8 cellular contexts compared by ENCODE assay signal in the genomic region with DNA sequence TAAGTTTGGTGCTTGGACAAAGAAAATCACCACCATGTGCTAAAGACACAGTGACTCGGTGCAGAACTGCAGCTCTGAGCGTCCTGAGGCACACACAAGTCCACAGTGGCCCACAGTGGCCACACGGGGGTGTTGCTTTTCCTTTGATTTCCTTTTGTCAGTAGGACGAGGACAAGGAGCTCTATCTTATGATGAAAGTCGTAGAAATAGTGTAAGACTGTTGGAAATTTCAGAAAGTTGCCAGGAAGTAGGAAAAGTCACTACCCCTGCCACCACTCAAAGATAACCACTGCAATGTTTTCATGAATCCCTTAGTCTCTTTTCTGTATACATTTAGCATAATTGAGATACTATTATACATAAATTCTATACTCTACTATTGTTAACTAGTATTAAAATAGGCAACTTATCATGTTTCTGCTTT.
DNase-seq lines count a peak whose midpoint lies in the region; ATAC-seq and TF ChIP-seq lines count a peak whose summit lies in the region.

No MANE protein-coding gene starts in this region.

- intact Hi-C loops in activated T-helper 2 cell treated with anti-CD3 and anti-CD28 coated beads, Interferon-gamma antibody, Interleukin-2, Interleukin-4, amounts not matched to agents 10 μg/mL and 5 μg/mL and 100 μg/mL, durations not matched to agents 14 hours and 24 hours and 36 hours (cut with micrococcal nuclease), result no loop called here

- no peak for ATAC-seq in effector memory CD8-positive, alpha-beta T cell (replicated peaks)

- H3K4me1 Mint-ChIP-seq in brain, result peaks cover 5% of the 10 kb centered on the region
- no peaks in the 10 kb centered on the region for H3K4me1 Mint-ChIP-seq in effector memory CD8-positive, alpha-beta T cell (ENCODE audit: low read depth in 2 of 2)
- no peaks in the 10 kb centered on the region for H3K4me1 Mint-ChIP-seq in activated T-helper 2 cell treated with anti-CD3 and anti-CD28 coated beads, Interferon-gamma antibody, Interleukin-2, Interleukin-4, amounts not matched to agents 10 μg/mL and 5 μg/mL and 100 μg/mL, durations not matched to agents 14 hours and 24 hours and 36 hours (ENCODE audit: low read depth)
- H3K4me1 Mint-ChIP-seq in activated CD4-positive, alpha-beta T cell treated with anti-CD3 and anti-CD28 coated beads, Interleukin-2, amount 10 ng/mL, durations not matched to agents 7 days and 5 days, result no peaks in the 10 kb centered on the region

- H3K27me3 ChIP-seq in GM06990 (replicated peaks; ENCODE audit: control insufficient read depth, insufficient read depth, low read length), result no peaks in the 10 kb centered on the region

- CTCF ChIA-PET in activated CD4-positive, alpha-beta T cell treated with anti-CD3 and anti-CD28 coated beads, Interleukin-2, amount 10 ng/mL, durations not matched to agents 7 days and 5 days (lab: Charles Lee), result no interaction called here

- POLR2A ChIA-PET in activated CD4-positive, alpha-beta T cell treated with anti-CD3 and anti-CD28 coated beads, Interleukin-2, amount 10 ng/mL, durations not matched to agents 7 days and 5 days (lab: Charles Lee), result no interaction called here

- H3K27me3 Mint-ChIP-seq in brain, result no peaks in the 10 kb centered on the region
- no peaks in the 10 kb centered on the region for H3K27me3 Mint-ChIP-seq in effector memory CD8-positive, alpha-beta T cell
- H3K27me3 Mint-ChIP-seq in activated T-helper 2 cell treated with anti-CD3 and anti-CD28 coated beads, Interferon-gamma antibody, Interleukin-2, Interleukin-4, amounts not matched to agents 10 μg/mL and 5 μg/mL and 100 μg/mL, durations not matched to agents 14 hours and 24 hours and 36 hours (ENCODE audit: low read depth), result no peaks in the 10 kb centered on the region
- H3K27me3 Mint-ChIP-seq in activated CD4-positive, alpha-beta T cell treated with anti-CD3 and anti-CD28 coated beads, Interleukin-2, amount 10 ng/mL, durations not matched to agents 7 days and 5 days, result no peaks in the 10 kb centered on the region

- no peaks in the 10 kb centered on the region for H3K9me3 Mint-ChIP-seq in brain
- H3K9me3 Mint-ChIP-seq in effector memory CD8-positive, alpha-beta T cell, result peaks cover 0 to 7% of the 10 kb centered on the region in 2 donors
- H3K9me3 Mint-ChIP-seq in activated T-helper 2 cell treated with anti-CD3 and anti-CD28 coated beads, Interferon-gamma antibody, Interleukin-2, Interleukin-4, amounts not matched to agents 10 μg/mL and 5 μg/mL and 100 μg/mL, durations not matched to agents 14 hours and 24 hours and 36 hours, result no peaks in the 10 kb centered on the region
- H3K9me3 Mint-ChIP-seq in activated CD4-positive, alpha-beta T cell treated with anti-CD3 and anti-CD28 coated beads, Interleukin-2, amount 10 ng/mL, durations not matched to agents 7 days and 5 days, result no peaks in the 10 kb centered on the region

- peaks cover 14% of the 10 kb centered on the region for H3K36me3 Mint-ChIP-seq in brain
- H3K36me3 Mint-ChIP-seq in effector memory CD8-positive, alpha-beta T cell (ENCODE audit: insufficient read depth), result no peaks in the 10 kb centered on the region
- H3K36me3 Mint-ChIP-seq in activated T-helper 2 cell treated with anti-CD3 and anti-CD28 coated beads, Interferon-gamma antibody, Interleukin-2, Interleukin-4, amounts not matched to agents 10 μg/mL and 5 μg/mL and 100 μg/mL, durations not matched to agents 14 hours and 24 hours and 36 hours (ENCODE audit: low read depth), result no peaks in the 10 kb centered on the region
- H3K36me3 Mint-ChIP-seq in activated CD4-positive, alpha-beta T cell treated with anti-CD3 and anti-CD28 coated beads, Interleukin-2, amount 10 ng/mL, durations not matched to agents 7 days and 5 days (ENCODE audit: low read depth), result no peaks in the 10 kb centered on the region

- TF ChIP-seq CTCF in GM06990 (IDR thresholded peaks at IDR 0.05; ENCODE audit: insufficient read depth, low read length, poor library complexity, severe bottlenecking) (peak; percentile 61), brain (conservative IDR thresholded peaks at IDR 0.05) (peak; percentile 69 to 76)

- H3K27ac Mint-ChIP-seq in brain, result peak overlapping the region in 3 of 5 experiments; percentile 18 to 62 (median 34)
- no peak overlapping the region for H3K27ac Mint-ChIP-seq in effector memory CD8-positive, alpha-beta T cell
- no peak overlapping the region for H3K27ac Mint-ChIP-seq in activated T-helper 2 cell treated with anti-CD3 and anti-CD28 coated beads, Interferon-gamma antibody, Interleukin-2, Interleukin-4, amounts not matched to agents 10 μg/mL and 5 μg/mL and 100 μg/mL, durations not matched to agents 14 hours and 24 hours and 36 hours
- no peak overlapping the region for H3K27ac Mint-ChIP-seq in activated CD4-positive, alpha-beta T cell treated with anti-CD3 and anti-CD28 coated beads, Interleukin-2, amount 10 ng/mL, durations not matched to agents 7 days and 5 days

- no peak overlapping the region for H3K4me3 Mint-ChIP-seq in brain
- no peak overlapping the region for H3K4me3 Mint-ChIP-seq in effector memory CD8-positive, alpha-beta T cell
- no peak overlapping the region for H3K4me3 Mint-ChIP-seq in activated T-helper 2 cell treated with anti-CD3 and anti-CD28 coated beads, Interferon-gamma antibody, Interleukin-2, Interleukin-4, amounts not matched to agents 10 μg/mL and 5 μg/mL and 100 μg/mL, durations not matched to agents 14 hours and 24 hours and 36 hours (ENCODE audit: low read depth)
- H3K4me3 Mint-ChIP-seq in activated CD4-positive, alpha-beta T cell treated with anti-CD3 and anti-CD28 coated beads, Interleukin-2, amount 10 ng/mL, durations not matched to agents 7 days and 5 days, result no peak overlapping the region

- DNase-seq in GM06990 (ENCODE audit: extremely low read depth, insufficient read length) (no peak), MV-4-11 (lab: John Stamatoyannopoulos, UW) (peak; percentile 38), iris pigment epithelial cell (ENCODE audit: low read depth) (peak; percentile 82), superior temporal gyrus (ENCODE audit: extremely low spot score) (peak; percentile 81)
- DNase-seq in effector memory CD8-positive, alpha-beta T cell, result no peak
- DNase-seq in activated T-helper 2 cell treated with anti-CD3 and anti-CD28 coated beads, Interferon-gamma antibody, Interleukin-2, Interleukin-4, amounts not matched to agents 10 μg/mL and 5 μg/mL and 100 μg/mL, durations not matched to agents 14 hours and 24 hours and 36 hours (ENCODE audit: low spot score), result no peak
- no peak for DNase-seq in activated CD4-positive, alpha-beta T cell treated with anti-CD3 and anti-CD28 coated beads, Interleukin-2, amount 10 ng/mL, durations not matched to agents 7 days and 5 days

- no peak overlapping the region for H3K4me3 ChIP-seq in GM06990 (replicated peaks; ENCODE audit: low read depth, low read length)

- peaks cover 1% of the 10 kb centered on the region; the same call in 1 of the 2 replicates for H3K36me3 ChIP-seq in GM06990 (ENCODE audit: control insufficient read depth, insufficient read depth, low read length)

Comparison
In these comparisons a context has a peak if more than half of its experiments do, and no peak if none do; other contexts are left out.
1. DNase-seq: peak in MV-4-11 (single experiment), iris pigment epithelial cell (single experiment) and superior temporal gyrus (single experiment); none in GM06990 (single experiment), effector memory CD8-positive, alpha-beta T cell (0 of 3), activated T-helper 2 cell treated with anti-CD3 and anti-CD28 coated beads, Interferon-gamma antibody, Interleukin-2, Interleukin-4, amounts not matched to agents 10 μg/mL and 5 μg/mL and 100 μg/mL, durations not matched to agents 14 hours and 24 hours and 36 hours (single experiment) and activated CD4-positive, alpha-beta T cell treated with anti-CD3 and anti-CD28 coated beads, Interleukin-2, amount 10 ng/mL, durations not matched to agents 7 days and 5 days (single experiment).
2. H3K27ac Mint-ChIP-seq: peak in brain (3 of 5); none in effector memory CD8-positive, alpha-beta T cell (0 of 2), activated T-helper 2 cell treated with anti-CD3 and anti-CD28 coated beads, Interferon-gamma antibody, Interleukin-2, Interleukin-4, amounts not matched to agents 10 μg/mL and 5 μg/mL and 100 μg/mL, durations not matched to agents 14 hours and 24 hours and 36 hours (single experiment) and activated CD4-positive, alpha-beta T cell treated with anti-CD3 and anti-CD28 coated beads, Interleukin-2, amount 10 ng/mL, durations not matched to agents 7 days and 5 days (single experiment).